Comparison of ENCODE assay signal across 21 cellular contexts in genomic region chr15:67801926-67802914, GRCh38. TPM values are rescaled to one million over a fixed set of nuclear protein-coding genes. Genes with fewer than 3 reads are reported as not detected.
DNase-seq lines count a peak whose midpoint lies in the region; ATAC-seq, FAIRE-seq and TF ChIP-seq lines count a peak whose summit lies in the region.
"Had no signal": no experiment of that assay in that cellular context is flagged by ENCODE, and none has a peak within 500 bp of the region (broad histone marks: within the 10 kb centered on the region; RNA-seq: fewer than 3 reads in every experiment).

No MANE protein-coding gene starts in this region.

- in situ Hi-C loops in GM23248 (cut with MboI), result no loop called here

- H3K4me1 ChIP-seq in HEK293 (ENCODE audit: control insufficient read depth, insufficient read depth, low read length) (no peaks in the 10 kb centered on the region), astrocyte (ENCODE audit: insufficient read depth, low read length) (no peaks in the 10 kb centered on the region), GM23248 (ENCODE audit: insufficient read depth) (no peaks in the 10 kb centered on the region)
- H3K4me1 ChIP-seq: SJSA1 had no signal

- H3K4me3 ChIP-seq in HEK293 (ENCODE audit: low read depth, low read length) (no peak overlapping the region), astrocyte (ENCODE audit: insufficient read depth, low read depth, low read length) (no peak overlapping the region), GM23248 (no peak overlapping the region)
- H3K4me3 ChIP-seq: HAP-1, SJSA1 had no signal

- POLR2A ChIA-PET in HEK293 (lab: Yijun Ruan, JAX), result no interaction called here

- H3K9me2 ChIP-seq in GM23248 (ENCODE audit: insufficient read depth), result no peaks in the 10 kb centered on the region

- H3K9ac ChIP-seq in astrocyte (ENCODE audit: low read length) (no peak overlapping the region), GM23248 (no peak overlapping the region)

- no peak for ATAC-seq in left lobe of liver
- ATAC-seq: Right ventricle myocardium inferior had no signal

- H3F3A ChIP-seq in GM23248 (ENCODE audit: insufficient read depth), result no peaks in the 10 kb centered on the region

- H3K27ac ChIP-seq in HEK293 (ENCODE audit: extremely low read depth, low read depth, low read length), result no peak overlapping the region
- H3K27ac ChIP-seq in astrocyte (ENCODE audit: low read depth, low read length), result no peak overlapping the region
- no peak overlapping the region for H3K27ac ChIP-seq in GM23248
- H3K27ac ChIP-seq: SJSA1 had no signal

- H3K4me2 ChIP-seq in astrocyte (ENCODE audit: low read length) (no peak overlapping the region), GM23248 (ENCODE audit: unreplicated experiment) (no peak overlapping the region)

- H3K4me1 Mint-ChIP-seq in astrocyte (ENCODE audit: low read depth, unreplicated experiment) (no peaks in the 10 kb centered on the region), endothelial cell (ENCODE audit: unreplicated experiment) (peaks cover 18% of the 10 kb centered on the region)
- H3K4me1 Mint-ChIP-seq: CD4-positive, alpha-beta memory T cell had no signal

- H2AFZ ChIP-seq in astrocyte (ENCODE audit: low read depth, low read length) (no peak overlapping the region), GM23248 (no peak overlapping the region)

- CTCF ChIA-PET in HEK293 (lab: Yijun Ruan, JAX), result interaction anchor here (0.6 kb wide), 1 partner anchor 19 kb away, joined by 4 read pairs; no protein-coding TSS in a partner anchor

- H3K36me3 Mint-ChIP-seq in astrocyte (ENCODE audit: low read depth, unreplicated experiment) (peaks cover 5% of the 10 kb centered on the region), endothelial cell (ENCODE audit: low read depth, unreplicated experiment) (no peaks in the 10 kb centered on the region)

- no peaks in the 10 kb centered on the region for H4K20me1 ChIP-seq in astrocyte (ENCODE audit: insufficient read depth, low read length)
- H4K20me1 ChIP-seq in GM23248 (ENCODE audit: insufficient read depth), result no peaks in the 10 kb centered on the region

- DNase-seq in astrocyte (ENCODE audit: low read depth) (no peak), left lobe of liver (ENCODE audit: low spot score) (peak; percentile 22), urothelium cell line (ENCODE audit: low spot score) (no peak), RCC 7860 (ENCODE audit: low spot score) (no peak), endothelial cell (ENCODE audit: low spot score) (no peak), GM23248 (no peak)
- DNase-seq: NCI-H1092; NCI-H1436; NCI-H187 treated with DMSO at 0.1 percent for 48 hours; NCI-H2107; NCI-H69; NK-92 treated with Interleukin-12 subunit alpha and Interleukin-12 subunit beta, amount 100 ng/mL, for 24 hours had no signal

- WGBS in GM23248 (ENCODE audit: low coverage in 1 of 2, low lambda C conversion rate in 2 of 2, missing lambda C conversion rate in 2 of 2), 2 experiments, result 93 to 94% methylated on average over 19 of the region's 19 CpGs

- TF ChIP-seq CTCF in HEK293 (tag by site-specific recombination; IDR thresholded peaks at IDR 0.05) (no peak), astrocyte (IDR thresholded peaks at IDR 0.05; ENCODE audit: insufficient read depth, low read depth, low read length) (no peak), endothelial cell (IDR thresholded peaks at IDR 0.05; ENCODE audit: unreplicated experiment) (no peak)

- H3K36me3 ChIP-seq in HEK293 (ENCODE audit: control insufficient read depth in 2 of 2, insufficient read depth in 1 of 2, low read length in 2 of 2), result no peaks in the 10 kb centered on the region
- H3K36me3 ChIP-seq in astrocyte (ENCODE audit: insufficient read depth, low read length), result no peaks in the 10 kb centered on the region
- no peaks in the 10 kb centered on the region for H3K36me3 ChIP-seq in GM23248 (ENCODE audit: low read depth)
- H3K36me3 ChIP-seq: HAP-1, SJSA1 had no signal

- no peaks in the 10 kb centered on the region for H3K27me3 ChIP-seq in astrocyte (ENCODE audit: insufficient read depth, low read length)
- no peaks in the 10 kb centered on the region for H3K27me3 ChIP-seq in GM23248 (replicated peaks; ENCODE audit: insufficient read depth)
- H3K27me3 ChIP-seq: SJSA1 had no signal

- no peaks in the 10 kb centered on the region for H3K27me3 Mint-ChIP-seq in astrocyte (ENCODE audit: low read depth, unreplicated experiment)
- H3K27me3 Mint-ChIP-seq in endothelial cell (ENCODE audit: unreplicated experiment), result peaks cover 2% of the 10 kb centered on the region
- H3K27me3 Mint-ChIP-seq: CD4-positive, alpha-beta memory T cell had no signal

- H3K27ac Mint-ChIP-seq in astrocyte (ENCODE audit: unreplicated experiment) (peak overlapping the region; percentile 47), endothelial cell (ENCODE audit: unreplicated experiment) (no peak overlapping the region)
- H3K27ac Mint-ChIP-seq: CD4-positive, alpha-beta memory T cell had no signal

- no peaks in the 10 kb centered on the region for H3K9me3 ChIP-seq in HEK293 (ENCODE audit: control insufficient read depth, insufficient read depth, low read depth, low read length)
- H3K9me3 ChIP-seq in astrocyte (ENCODE audit: insufficient read depth, low read depth, low read length), result no peaks in the 10 kb centered on the region
- no peaks in the 10 kb centered on the region for H3K9me3 ChIP-seq in GM23248 (ENCODE audit: low read depth)
- H3K9me3 ChIP-seq: HAP-1, SJSA1 had no signal

- no peaks in the 10 kb centered on the region for H3K9me3 Mint-ChIP-seq in astrocyte (ENCODE audit: unreplicated experiment)
- H3K9me3 Mint-ChIP-seq in endothelial cell (ENCODE audit: unreplicated experiment), result no peaks in the 10 kb centered on the region
- H3K9me3 Mint-ChIP-seq: CD4-positive, alpha-beta memory T cell had no signal

- no peak overlapping the region for H3K4me3 Mint-ChIP-seq in astrocyte (ENCODE audit: unreplicated experiment)
- no peak overlapping the region for H3K4me3 Mint-ChIP-seq in endothelial cell (ENCODE audit: unreplicated experiment)
- H3K4me3 Mint-ChIP-seq: CD4-positive, alpha-beta memory T cell had no signal

- no peak for FAIRE-seq in astrocyte (lab: Jason Lieb, UNC)
- peak; percentile 67 for FAIRE-seq in urothelium cell line (lab: Jason Lieb, UNC)
- FAIRE-seq in RCC 7860 (lab: Jason Lieb, UNC), result no peak
- FAIRE-seq: GM12891 had no signal

- H3K79me2 ChIP-seq in astrocyte (ENCODE audit: insufficient read depth, low read length), result no peaks in the 10 kb centered on the region
- H3K79me2 ChIP-seq in GM23248 (ENCODE audit: insufficient read depth), result no peaks in the 10 kb centered on the region

TF ChIP-seq in HEK293, 187 proteins besides CTCF, POLR2A, EP300 and RAD21:
- TF ChIP-seq ZBTB8A (tag by site-specific recombination; IDR thresholded peaks at IDR 0.05) (no peak), ZNF155 (tag by site-specific recombination; IDR thresholded peaks at IDR 0.05) (no peak), EGR2 (tag by site-specific recombination; IDR thresholded peaks at IDR 0.05; ENCODE audit: low read depth) (peak; percentile 25; the same call in 1 of the 2 replicates), AEBP2 (tag by site-specific recombination; IDR thresholded peaks at IDR 0.05; ENCODE audit: borderline replicate concordance) (no peak), ZFHX2 (tag by site-specific recombination; conservative IDR thresholded peaks at IDR 0.05) (peak; percentile 27; the same call in 1 of the 2 replicates), ZNF629 (tag by site-specific recombination; IDR thresholded peaks at IDR 0.05) (no peak)

RNA-seq across cellular contexts. Expression of gene SKOR1, which starts 23.1 kb away (rescaled TPM):
- total RNA-seq in astrocyte, result not detected in 2 replicates
- total RNA-seq in left lobe of liver, result 0.13 TPM
- 0.21 TPM for total RNA-seq in endothelial cell (ENCODE audit: unreplicated experiment)
- total RNA-seq in GM23248 (2014; rRNA removed; shearing (Covaris generic)), result 0.11 TPM in 1 of 2 replicates, not detected in the other
- not detected in 2 replicates for polyA plus RNA-seq in GM23248 (2016; fragmentation: Nextera tagmentation; extraction: Ambion mirVana)
- total RNA-seq: Right ventricle myocardium inferior, SJSA1 had no signal

RNA-seq across cellular contexts. Expression of gene RNU6-1, which starts 37.6 kb away (rescaled TPM):
- total RNA-seq in astrocyte (not detected in 2 replicates), left lobe of liver (not detected), endothelial cell (ENCODE audit: unreplicated experiment) (not detected)
- not detected in 2 replicates for total RNA-seq in GM23248 (2014; rRNA removed; shearing (Covaris generic))
- not detected in 2 replicates for polyA plus RNA-seq in GM23248 (2016; fragmentation: Nextera tagmentation; extraction: Ambion mirVana)
- total RNA-seq: CD4-positive, alpha-beta memory T cell; G401; NCI-H460; Right ventricle myocardium inferior; SJSA1 had no signal
- polyA plus RNA-seq: BJ; CD4-positive, alpha-beta memory T cell had no signal
